In genomic region chr16:87955302-87956168, GRCh38 we compare ENCODE assay signal across 11 cellular contexts. TPM values are rescaled to one million over a fixed set of nuclear protein-coding genes. Genes with fewer than 3 reads are reported as not detected.
DNase-seq lines count a peak whose midpoint lies in the region; ATAC-seq, FAIRE-seq and TF ChIP-seq lines count a peak whose summit lies in the region.
"Had no signal": no experiment of that assay in that cellular context is flagged by ENCODE, and none has a peak within 500 bp of the region (broad histone marks: within the 10 kb centered on the region; RNA-seq: fewer than 3 reads in every experiment).

No MANE protein-coding gene starts in this region.

- H3K9me3 ChIP-seq in AG04450 (ENCODE audit: control insufficient read depth, insufficient read depth, low read length) (no peaks in the 10 kb centered on the region; the same call in 1 of the 2 replicates), HUES64 (ENCODE audit: insufficient read depth, low read depth, low read length) (no peaks in the 10 kb centered on the region), K562 (replicated peaks; ENCODE audit: control insufficient read depth, insufficient read depth, low read depth, low read length) (no peaks in the 10 kb centered on the region), mesenchymal stem cell (ENCODE audit: control insufficient read depth, low read length) (no peaks in the 10 kb centered on the region)

- ATAC-seq in K562 = no peak
- no peak for ATAC-seq in GM21723 (IDR thresholded peaks at IDR 0.05; ENCODE audit: unreplicated experiment)
- no peak for ATAC-seq in HG02970 (IDR thresholded peaks at IDR 0.05; ENCODE audit: low FRiP score, unreplicated experiment)
- ATAC-seq in GM21367 (IDR thresholded peaks at IDR 0.05; ENCODE audit: unreplicated experiment) = no peak

- TF ChIP-seq CTCF in AG04450 (IDR thresholded peaks at IDR 0.05; ENCODE audit: low read depth, low read length) (no peak), K562 (IDR thresholded peaks at IDR 0.05 in 2 of 3, conservative IDR thresholded peaks at IDR 0.05 in 1 of 3; ENCODE audit: insufficient read depth in 2 of 3, low read depth in 1 of 3, low read length in 3 of 3) (no peak; a peak in 1 of 6 replicates)

- POLR2A ChIA-PET in AG04450 (lab: Yijun Ruan, JAX) = no interaction called here
- POLR2A ChIA-PET in K562 (lab: Yijun Ruan, JAX) = interaction anchor here (1.5 kb wide), 1 partner anchor 13 kb away, joined by 4 read pairs; no protein-coding TSS in a partner anchor

- H2AFZ ChIP-seq in K562 (ENCODE audit: low read depth, low read length) = peak overlapping the region; percentile 10; the same call in 1 of the 2 replicates
- no peak overlapping the region for H2AFZ ChIP-seq in mesenchymal stem cell (ENCODE audit: low read depth, low read length)

- TF ChIP-seq RAD21 in K562 (CRISPR knock-in tag; conservative IDR thresholded peaks at IDR 0.05 in 1 of 2, IDR thresholded peaks at IDR 0.05 in 1 of 2) = no peak; a peak in 1 of 4 replicates

- peak overlapping the region; percentile 52 for H4K91ac ChIP-seq in mesenchymal stem cell (ENCODE audit: low read length)

- H3K14ac ChIP-seq in mesenchymal stem cell (ENCODE audit: low read length in 2 of 2) = no peak overlapping the region

- peaks cover 28% of the 10 kb centered on the region for H3K36me3 ChIP-seq in HUES64 (ENCODE audit: insufficient read depth, low read length)
- peaks cover 36% of the 10 kb centered on the region; the same call in 2 of the 3 replicates for H3K36me3 ChIP-seq in K562 (ENCODE audit: control insufficient read depth, insufficient read depth, low read length)
- H3K36me3 ChIP-seq in mesenchymal stem cell (ENCODE audit: control insufficient read depth in 1 of 2, insufficient read depth in 2 of 2, low read depth in 1 of 2, low read length in 2 of 2) = peaks cover 10 to 30% of the 10 kb centered on the region in 2 experiments

- CTCF ChIA-PET in AG04450 (lab: Charles Lee) (interaction anchor here (0.6 kb wide), 1 partner anchor 259 kb away, joined by 5 read pairs; no protein-coding TSS in a partner anchor), K562 (lab: Yijun Ruan, JAX; ENCODE audit: low intra/inter-chr PET ratio) (no interaction called here)

- FAIRE-seq in K562 (lab: Jason Lieb, UNC) = peak; percentile 51

- DNase-seq in AG04450 (ENCODE audit: low read depth, low spot score) (no peak), K562 (ENCODE audit: extremely low read depth in 1 of 4, low spot score in 3 of 4) (peak in 1 of 4 experiments; percentile 26), mesenchymal stem cell (no peak), DMS53 (lab: John Stamatoyannopoulos, UW) (no peak)
- DNase-seq: amniotic stem cell, islet precursor cell had no signal

- peak overlapping the region; percentile 83 for H3K27ac ChIP-seq in AG04450 (ENCODE audit: low read depth, low read length)
- peak overlapping the region; percentile 9; the same call in 1 of the 2 replicates for H3K27ac ChIP-seq in HUES64 (ENCODE audit: low read depth, low read length)
- peak overlapping the region; percentile 45; the same call in 2 of the 3 replicates for H3K27ac ChIP-seq in K562 (ENCODE audit: extremely low read depth, low read depth, low read length)
- H3K27ac ChIP-seq in mesenchymal stem cell (ENCODE audit: low read length, poor library complexity, severe bottlenecking) = peak overlapping the region; percentile 21

- H3K27me3 ChIP-seq in AG04450 (ENCODE audit: control insufficient read depth, insufficient read depth, low read length) (no peaks in the 10 kb centered on the region), HUES64 (ENCODE audit: insufficient read depth, low read length) (no peaks in the 10 kb centered on the region), K562 (ENCODE audit: control insufficient read depth in 2 of 2, insufficient read depth in 2 of 2, low read length in 2 of 2) (no peaks in the 10 kb centered on the region), mesenchymal stem cell (ENCODE audit: control insufficient read depth in 1 of 2, insufficient read depth in 1 of 2, low read length in 2 of 2) (no peaks in the 10 kb centered on the region)

- no peak overlapping the region for H3K23ac ChIP-seq in mesenchymal stem cell (ENCODE audit: low read length in 2 of 2)

- H3K4me1 ChIP-seq in HUES64 (ENCODE audit: insufficient read depth, low read length) (peaks cover 5% of the 10 kb centered on the region; the same call in 1 of the 2 replicates), K562 (replicated peaks in 1 of 2; ENCODE audit: control insufficient read depth in 2 of 2, insufficient read depth in 2 of 2, low read length in 2 of 2) (peaks cover 40 to 62% of the 10 kb centered on the region in 2 experiments), mesenchymal stem cell (ENCODE audit: control insufficient read depth, insufficient read depth, low read depth, low read length) (peaks cover 27% of the 10 kb centered on the region)

- no peak for TF ChIP-seq EP300 in K562 (IDR thresholded peaks at IDR 0.05; ENCODE audit: low read length)

- peaks cover 5% of the 10 kb centered on the region for H3K9me1 ChIP-seq in K562 (ENCODE audit: control insufficient read depth, insufficient read depth, low read length)

- H3K18ac ChIP-seq in mesenchymal stem cell (ENCODE audit: low read depth in 1 of 2, low read length in 2 of 2) = peak overlapping the region in 1 of 2 experiments; percentile 37

- H3K79me1 ChIP-seq in mesenchymal stem cell (replicated peaks; ENCODE audit: low read length, poor library complexity, severe bottlenecking) = peaks cover 25% of the 10 kb centered on the region

- no peaks in the 10 kb centered on the region; the same call in 1 of the 2 replicates for H4K20me1 ChIP-seq in K562 (replicated peaks; ENCODE audit: control insufficient read depth, insufficient read depth, low read length)

- H3K9ac ChIP-seq in HUES64 (ENCODE audit: low read depth, low read length) (peak overlapping the region; percentile 27; the same call in 1 of the 2 replicates), K562 (ENCODE audit: insufficient read depth in 1 of 2, low read depth in 2 of 2, low read length in 2 of 2) (peak overlapping the region; percentile 8 to 83), mesenchymal stem cell (ENCODE audit: low read length) (peak overlapping the region; percentile 99)

- no peak overlapping the region for H3K4ac ChIP-seq in mesenchymal stem cell (ENCODE audit: low read depth in 1 of 2, low read length in 2 of 2)

- H2BK12ac ChIP-seq in mesenchymal stem cell (ENCODE audit: low read length in 2 of 2) = no peak overlapping the region

- H3K4me2 ChIP-seq in K562 (ENCODE audit: insufficient read depth, low read length) (peak overlapping the region; percentile 61), mesenchymal stem cell (ENCODE audit: low read length, poor library complexity, severe bottlenecking) (no peak overlapping the region)

- H2BK15ac ChIP-seq in mesenchymal stem cell (ENCODE audit: low read depth, poor library complexity, severe bottlenecking) = no peak overlapping the region

- H2BK120ac ChIP-seq in mesenchymal stem cell (ENCODE audit: low read depth, low read length) = no peak overlapping the region

- no peak overlapping the region for H3K4me3 ChIP-seq in AG04450 (ENCODE audit: low read depth, low read length)
- H3K4me3 ChIP-seq in HUES64 (ENCODE audit: low read length) = no peak overlapping the region
- H3K4me3 ChIP-seq in K562 = no peak overlapping the region
- H3K4me3 ChIP-seq in mesenchymal stem cell (ENCODE audit: insufficient read depth in 1 of 2, low read depth in 1 of 2, low read length in 2 of 2) = no peak overlapping the region

- peak overlapping the region; percentile 12 for H4K8ac ChIP-seq in mesenchymal stem cell (ENCODE audit: low read length)

- intact Hi-C loops in K562 (cut with micrococcal nuclease) = no loop called here

- WGBS in HUES64 = 96% methylated on average over 20 of the region's 20 CpGs
- 65% methylated on average over 20 of the region's 20 CpGs for WGBS in K562 (ENCODE audit: insufficient coverage, low coverage, missing lambda C conversion rate)
- 94% methylated on average over 20 of the region's 20 CpGs for WGBS in mesenchymal stem cell

- no TSS peak for BruUV-seq in K562 (replicated peaks; lab: Mats Ljungman, UMichigan)

- peaks cover 84% of the 10 kb centered on the region for H3K79me2 ChIP-seq in K562 (ENCODE audit: control insufficient read depth, insufficient read depth, low read length)

- in situ Hi-C loops in K562 (cut with MboI) = no loop called here

- H2AK5ac ChIP-seq in mesenchymal stem cell (ENCODE audit: low read length, severe bottlenecking) = peak overlapping the region; percentile 4

- TF ChIP-seq POLR2A in K562 (conservative IDR thresholded peaks at IDR 0.05) = no peak

- no peak overlapping the region for H2BK5ac ChIP-seq in mesenchymal stem cell (ENCODE audit: low read depth, low read length, poor library complexity, severe bottlenecking)

RNA-seq across cellular contexts. Expression of gene BANP, which starts 4.3 kb away (rescaled TPM):
- polyA plus RNA-seq in AG04450 (2011; rRNA removed) (18.5 and 18.6 TPM in 2 replicates), K562 (2011; rRNA removed) (12.1 and 13.1 TPM in 2 replicates), K562 (2014; fragmentation: Illumina TruSeq; extraction: Trizol) (13.0 and 19.2 TPM in 2 replicates), K562 (2014; fragmentation: Nextera tagmentation; extraction: Ambion mirVana) (1 to 10 TPM; 4.6 to 4.7 TPM), K562 (2014; rRNA removed) (16.0 and 19.0 TPM in 2 replicates)
- 31.2 and 37.4 TPM in 2 replicates for polyA minus RNA-seq in AG04450 (2011; rRNA and poly(A)+ RNA removed)
- 12.3 TPM for polyA plus RNA-seq in HUES64 (2013, experiment 1 of 2)
- polyA plus RNA-seq in HUES64 (2013, experiment 2 of 2) = 11.1 TPM
- 107 and 121 TPM in 2 replicates for total RNA-seq in K562 (2011; cell fraction: chromatin; rRNA removed; ENCODE audit: low replicate concordance)
- total RNA-seq in K562 (2011; cell fraction: nucleolus; rRNA removed) = 56.7 and 71.4 TPM in 2 replicates
- total RNA-seq in K562 (2011; cell fraction: nucleoplasm; rRNA removed) = 79.5 and 85.3 TPM in 2 replicates
- total RNA-seq in K562 (2014; rRNA removed) (17.1 and 22.1 TPM in 2 replicates), K562 (2014; rRNA removed; fragmentation: Illumina TruSeq; extraction: Trizol) (10.7 and 15.6 TPM in 2 replicates), K562 (2015; rRNA removed; fragmentation: Illumina TruSeq; extraction: Trizol) (14.4 and 16.1 TPM in 2 replicates), K562 (2021) (21.7 and 25.7 TPM in 2 replicates)
- 13.7 and 18.2 TPM in 2 replicates for polyA plus RNA-seq in K562 (2011; cell fraction: cytosol; rRNA removed)
- 30.9 and 42.3 TPM in 2 replicates for polyA plus RNA-seq in K562 (2011; cell fraction: nucleus; rRNA removed)
- polyA plus RNA-seq in K562 (2012) = 19.2 and 21.4 TPM in 2 replicates
- 22.0 and 25.5 TPM in 2 replicates for polyA minus RNA-seq in K562 (2011; rRNA and poly(A)+ RNA removed)
- 12.1 and 21.2 TPM in 2 replicates for polyA minus RNA-seq in K562 (2011; cell fraction: cytosol; rRNA and poly(A)+ RNA removed)
- 32.4 and 45.1 TPM in 2 replicates for polyA minus RNA-seq in K562 (2011; cell fraction: nucleus; rRNA and poly(A)+ RNA removed)
- 10.8 TPM for polyA plus RNA-seq in mesenchymal stem cell (2013, experiment 1 of 2)
- polyA plus RNA-seq in mesenchymal stem cell (2013, experiment 2 of 2) = 11.0 TPM

RNA-seq across cellular contexts. Expression of gene CA5A, which starts 19.2 kb away (rescaled TPM):
- not detected in 2 replicates for polyA plus RNA-seq in AG04450 (2011; rRNA removed)
- polyA minus RNA-seq in AG04450 (2011; rRNA and poly(A)+ RNA removed) = not detected in 2 replicates
- polyA plus RNA-seq in HUES64 (2013, experiment 1 of 2) = not detected
- not detected for polyA plus RNA-seq in HUES64 (2013, experiment 2 of 2)
- total RNA-seq in K562 (2011; cell fraction: chromatin; rRNA removed; ENCODE audit: low replicate concordance) = not detected in 2 replicates
- total RNA-seq in K562 (2011; cell fraction: nucleolus; rRNA removed) = 0.66 TPM in 1 of 2 replicates, not detected in the other
- not detected in 2 replicates for total RNA-seq in K562 (2011; cell fraction: nucleoplasm; rRNA removed)
- not detected in 2 replicates for total RNA-seq in K562 (2014; rRNA removed)
- not detected in 2 replicates for total RNA-seq in K562 (2014; rRNA removed; fragmentation: Illumina TruSeq; extraction: Trizol)
- not detected in 2 replicates for total RNA-seq in K562 (2015; rRNA removed; fragmentation: Illumina TruSeq; extraction: Trizol)
- not detected in 2 replicates for total RNA-seq in K562 (2021)
- polyA plus RNA-seq in K562 (2011; rRNA removed) = not detected in 2 replicates
- not detected in 2 replicates for polyA plus RNA-seq in K562 (2011; cell fraction: cytosol; rRNA removed)
- 0.18 TPM in 1 of 2 replicates, not detected in the other for polyA plus RNA-seq in K562 (2011; cell fraction: nucleus; rRNA removed)
- polyA plus RNA-seq in K562 (2012) = 0.07 and 0.15 TPM in 2 replicates
- polyA plus RNA-seq in K562 (2014; fragmentation: Illumina TruSeq; extraction: Trizol) = not detected in 2 replicates
- not detected for polyA plus RNA-seq in K562 (2014; fragmentation: Nextera tagmentation; extraction: Ambion mirVana)
- polyA plus RNA-seq in K562 (2014; rRNA removed) = not detected in 2 replicates
- 0.04 TPM in 1 of 2 replicates, not detected in the other for polyA minus RNA-seq in K562 (2011; rRNA and poly(A)+ RNA removed)
- polyA minus RNA-seq in K562 (2011; cell fraction: cytosol; rRNA and poly(A)+ RNA removed) = not detected in 2 replicates
- not detected in 2 replicates for polyA minus RNA-seq in K562 (2011; cell fraction: nucleus; rRNA and poly(A)+ RNA removed)
- polyA plus RNA-seq in mesenchymal stem cell (2013, experiment 1 of 2) = not detected
- not detected for polyA plus RNA-seq in mesenchymal stem cell (2013, experiment 2 of 2)
- total RNA-seq: LHCN-M2 had no signal

Comparison
In these comparisons a context has a peak if more than half of its experiments do, and no peak if none do; other contexts are left out.
1. H3K27ac ChIP-seq: peak in every context shown above with its lines; median percentile 83 in AG04450; 45 in K562; 21 in mesenchymal stem cell; 9 in HUES64.
2. H3K9ac ChIP-seq: peak in every context shown above with its lines; median percentile 99 in mesenchymal stem cell; 46 in K562; 27 in HUES64.